11 cellular contexts compared by ENCODE assay signal in genomic region chr20:13229538-13229937, GRCh38. TPM values are rescaled to one million over a fixed set of nuclear protein-coding genes. Genes with fewer than 3 reads are reported as not detected.
DNase-seq lines count a peak whose midpoint lies in the region; ATAC-seq lines count a peak whose summit lies in the region.
"Had no signal": no experiment of that assay in that cellular context is flagged by ENCODE, and none has a peak within 500 bp of the region (broad histone marks: within the 10 kb centered on the region; RNA-seq: fewer than 3 reads in every experiment).

No MANE protein-coding gene starts in this region.

- H3K4me3 Mint-ChIP-seq in CD4-positive, alpha-beta memory T cell: peak overlapping the region in 6 of 8 donors; percentile 16 to 81 (median 58)

- ATAC-seq in GM18868 (IDR thresholded peaks at IDR 0.05; ENCODE audit: unreplicated experiment): peak; percentile 46
- peak; percentile 66 for ATAC-seq in HG02678 (IDR thresholded peaks at IDR 0.05; ENCODE audit: unreplicated experiment)
- peak; percentile 79 for ATAC-seq in HG03575 (IDR thresholded peaks at IDR 0.05; ENCODE audit: extremely low read depth, insufficient number of reproducible peaks, low FRiP score, unreplicated experiment)
- ATAC-seq: heart left ventricle, right cardiac atrium had no signal

- H3K4me1 ChIP-seq in CD4-positive, alpha-beta memory T cell (ENCODE audit: insufficient read depth, low read length): peaks cover 44% of the 10 kb centered on the region

- peaks cover 0 to 9% (median 1%) of the 10 kb centered on the region in 8 donors for H3K9me3 Mint-ChIP-seq in CD4-positive, alpha-beta memory T cell

- intact Hi-C loops in CD4-positive, alpha-beta memory T cell (cut with micrococcal nuclease): loop anchor here (10.0 kb wide), 1 partner anchor 555 kb away; the partner anchor contains the start of genes ESF1 and NDUFAF5

- no peaks in the 10 kb centered on the region for H3K27me3 Mint-ChIP-seq in CD4-positive, alpha-beta memory T cell

- peaks cover 39 to 48% (median 42%) of the 10 kb centered on the region in 4 donors for H3K4me1 Mint-ChIP-seq in CD4-positive, alpha-beta memory T cell

- H3K27ac ChIP-seq in CD4-positive, alpha-beta memory T cell (ENCODE audit: low read depth, low read length): no peak overlapping the region

- peak overlapping the region; percentile 73 to 99 (median 97) for H3K27ac Mint-ChIP-seq in CD4-positive, alpha-beta memory T cell

- POLR2A ChIA-PET in CD4-positive, alpha-beta memory T cell (lab: Charles Lee; ENCODE audit: partially characterized antibody): interaction anchor here (0.9 to 2.1 kb wide), 3 partner anchors 9 to 18 kb away, joined by 3 to 18 read pairs (median 6); partner anchors contain the start of gene ISM1

- H3K27me3 ChIP-seq in CD4-positive, alpha-beta memory T cell (ENCODE audit: insufficient read depth, low read length): no peaks in the 10 kb centered on the region
- H3K27me3 ChIP-seq: heart left ventricle had no signal

- H3K36me3 ChIP-seq in CD4-positive, alpha-beta memory T cell (ENCODE audit: insufficient read depth, low read length): no peaks in the 10 kb centered on the region
- H3K36me3 ChIP-seq: heart left ventricle had no signal

- CTCF ChIA-PET in CD4-positive, alpha-beta memory T cell (lab: Charles Lee; ENCODE audit: partially characterized antibody): no interaction called here

- no peak overlapping the region for H3K4me3 ChIP-seq in CD4-positive, alpha-beta memory T cell (ENCODE audit: low read length in 2 of 2)
- H3K4me3 ChIP-seq: heart left ventricle had no signal

- H3K36me3 Mint-ChIP-seq in CD4-positive, alpha-beta memory T cell: peaks cover 0 to 3% of the 10 kb centered on the region in 2 donors

- no peak for DNase-seq in CD4-positive, alpha-beta memory T cell
- DNase-seq in occipital lobe (lab: John Stamatoyannopoulos, UW) (no peak), NCI-H2107 treated with DMSO at 0.1 percent for 48 hours (lab: John Stamatoyannopoulos, UW; ENCODE audit: unreplicated experiment) (no peak), HuH-7.5 (ENCODE audit: low spot score) (no peak), C1 segment of cervical spinal cord (lab: John Stamatoyannopoulos, UW) (no peak)
- DNase-seq: heart left ventricle, NCI-H446, right cardiac atrium had no signal

- H3K9me3 ChIP-seq in CD4-positive, alpha-beta memory T cell (ENCODE audit: control insufficient read depth in 1 of 2, low read length in 2 of 2): no peaks in the 10 kb centered on the region

RNA-seq across cellular contexts. Expression of gene ISM1, which starts 8.5 kb away (rescaled TPM):
- total RNA-seq in CD4-positive, alpha-beta memory T cell: 1 to 10 TPM; 3.7 to 4.3 TPM
- 1 to 10 TPM; 2.5 to 7.7 TPM for polyA plus RNA-seq in CD4-positive, alpha-beta memory T cell
- total RNA-seq in occipital lobe: 1.6 TPM
